ENCODE assay signal across 7 cellular contexts in the genomic region with DNA sequence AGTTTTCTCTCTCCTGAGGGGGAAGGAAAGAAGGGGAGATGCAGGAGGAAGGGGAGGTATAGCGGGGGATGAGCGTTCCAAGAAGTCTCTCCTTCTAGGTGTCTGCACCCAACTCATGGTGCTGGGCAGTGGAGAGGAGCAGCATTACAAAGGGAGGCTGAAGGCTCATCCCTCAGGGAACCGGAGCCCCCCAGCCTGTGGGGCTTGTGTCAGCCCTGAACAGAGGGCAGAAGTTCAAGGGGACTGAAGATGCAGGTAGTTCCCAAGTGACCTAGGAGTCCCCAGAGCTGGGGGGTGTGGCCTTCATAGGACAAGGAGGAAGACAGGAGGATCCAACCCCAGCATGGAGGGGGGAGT. TPM values are rescaled to one million over a fixed set of nuclear protein-coding genes. Genes with fewer than 3 reads are reported as not detected.
DNase-seq lines count a peak whose midpoint lies in the region; ATAC-seq, FAIRE-seq and TF ChIP-seq lines count a peak whose summit lies in the region.
"Had no signal": no experiment of that assay in that cellular context is flagged by ENCODE, and none has a peak within 500 bp of the region (broad histone marks: within the 10 kb centered on the region; RNA-seq: fewer than 3 reads in every experiment).

No MANE protein-coding gene starts in this region.

- H3K9me3 ChIP-seq in endothelial cell of umbilical vein (replicated peaks; ENCODE audit: control insufficient read depth, insufficient read depth, low read length), result no peaks in the 10 kb centered on the region
- H3K9me3 ChIP-seq in stomach smooth muscle (ENCODE audit: control insufficient read depth in 2 of 2, low read length in 2 of 2), result no peaks in the 10 kb centered on the region

- peak overlapping the region; percentile 92 for H3K27ac ChIP-seq in endothelial cell of umbilical vein (ENCODE audit: insufficient read depth, low read depth, low read length)
- peak overlapping the region; percentile 92 for H3K27ac ChIP-seq in stomach smooth muscle (ENCODE audit: low read length)

- ATAC-seq in HG03457 (IDR thresholded peaks at IDR 0.05; ENCODE audit: unreplicated experiment), result no peak

- H3K36me3 Mint-ChIP-seq in activated CD4-positive, alpha-beta T cell treated with anti-CD3 and anti-CD28 coated beads, Interleukin-2, amount 10 ng/mL, durations not matched to agents 7 days and 5 days (ENCODE audit: low read depth), result peaks cover 23% of the 10 kb centered on the region

- intact Hi-C loops in endothelial cell of umbilical vein (cut with micrococcal nuclease), result loop anchor here (5.0 kb wide), 1 partner anchor 135 kb away; a partner anchor contains a TSS

- no peaks in the 10 kb centered on the region for H3K27me3 Mint-ChIP-seq in activated CD4-positive, alpha-beta T cell treated with anti-CD3 and anti-CD28 coated beads, Interleukin-2, amount 10 ng/mL, durations not matched to agents 7 days and 5 days

- H2AFZ ChIP-seq in endothelial cell of umbilical vein (ENCODE audit: low read depth, low read length), result no peak overlapping the region

- POLR2A ChIA-PET in activated CD4-positive, alpha-beta T cell treated with anti-CD3 and anti-CD28 coated beads, Interleukin-2, amount 10 ng/mL, durations not matched to agents 7 days and 5 days (lab: Charles Lee), result no interaction called here
- POLR2A ChIA-PET in endothelial cell of umbilical vein (lab: Charles Lee), result interaction anchor here (1.5 to 2.1 kb wide), 3 partner anchors 17 to 26 kb away, joined by 6 to 17 read pairs (median 7); a partner anchor contains a TSS

- no peaks in the 10 kb centered on the region for H3K9me3 Mint-ChIP-seq in activated CD4-positive, alpha-beta T cell treated with anti-CD3 and anti-CD28 coated beads, Interleukin-2, amount 10 ng/mL, durations not matched to agents 7 days and 5 days

- DNase-seq in activated CD4-positive, alpha-beta T cell treated with anti-CD3 and anti-CD28 coated beads, Interleukin-2, amount 10 ng/mL, durations not matched to agents 7 days and 5 days, result no peak
- no peak for DNase-seq in activated CD4-positive, alpha-beta T cell treated with anti-CD3 and anti-CD28 coated beads for 1 hour
- no peak for DNase-seq in endothelial cell of umbilical vein (ENCODE audit: low read depth, low spot score)
- no peak for DNase-seq in GM19238 (ENCODE audit: insufficient read length, low spot score)
- DNase-seq: activated naive CD4-positive, alpha-beta T cell treated with Interleukin-2 at 50 U/mL for 16 hours had no signal

- peak; percentile 12 for TF ChIP-seq POLR2A in endothelial cell of umbilical vein (IDR thresholded peaks at IDR 0.05; ENCODE audit: low read depth, low read length)

- H4K20me1 ChIP-seq in endothelial cell of umbilical vein (replicated peaks; ENCODE audit: control insufficient read depth, extremely low read depth, insufficient read depth, low read length), result no peaks in the 10 kb centered on the region

- H3K27me3 ChIP-seq in endothelial cell of umbilical vein (ENCODE audit: control insufficient read depth in 2 of 2, insufficient read depth in 2 of 2, low read length in 2 of 2), result no peaks in the 10 kb centered on the region
- no peaks in the 10 kb centered on the region for H3K27me3 ChIP-seq in stomach smooth muscle (ENCODE audit: control insufficient read depth in 1 of 2, insufficient read depth in 2 of 2, low read length in 2 of 2)

- FAIRE-seq in endothelial cell of umbilical vein (lab: Jason Lieb, UNC), result no peak

- H3K4me2 ChIP-seq in endothelial cell of umbilical vein (ENCODE audit: insufficient read depth, low read length), result peak overlapping the region; percentile 69

- H3K4me3 ChIP-seq in endothelial cell of umbilical vein (replicated peaks in 1 of 3; ENCODE audit: insufficient read depth in 1 of 3, low read depth in 1 of 3, low read length in 3 of 3) (peak overlapping the region in 1 of 3 experiments; percentile 5), stomach smooth muscle (ENCODE audit: low read length in 2 of 2) (peak overlapping the region; percentile 84 to 96)

- peak overlapping the region; percentile 33 for H3K27ac Mint-ChIP-seq in activated CD4-positive, alpha-beta T cell treated with anti-CD3 and anti-CD28 coated beads, Interleukin-2, amount 10 ng/mL, durations not matched to agents 7 days and 5 days

- peaks cover 37% of the 10 kb centered on the region for H3K79me2 ChIP-seq in endothelial cell of umbilical vein (ENCODE audit: control insufficient read depth, insufficient read depth, low read length)

- peak overlapping the region; percentile 66 for H3K4me3 Mint-ChIP-seq in activated CD4-positive, alpha-beta T cell treated with anti-CD3 and anti-CD28 coated beads, Interleukin-2, amount 10 ng/mL, durations not matched to agents 7 days and 5 days

- H3K4me1 Mint-ChIP-seq in activated CD4-positive, alpha-beta T cell treated with anti-CD3 and anti-CD28 coated beads, Interleukin-2, amount 10 ng/mL, durations not matched to agents 7 days and 5 days, result peaks cover 40% of the 10 kb centered on the region

- TF ChIP-seq CTCF in endothelial cell of umbilical vein (IDR thresholded peaks at IDR 0.05; ENCODE audit: extremely low read depth in 1 of 2, insufficient read depth in 1 of 2, low read depth in 1 of 2, low read length in 2 of 2), result no peak

- H3K9ac ChIP-seq in endothelial cell of umbilical vein (replicated peaks; ENCODE audit: extremely low read depth, insufficient read depth, low read length) (no peak overlapping the region), stomach smooth muscle (ENCODE audit: low read length in 2 of 2) (peak overlapping the region in 1 of 2 donors; percentile 28)

- no TSS peak for BruUV-seq in endothelial cell of umbilical vein (replicated peaks; lab: Mats Ljungman, UMichigan)

- H3K36me3 ChIP-seq in endothelial cell of umbilical vein (ENCODE audit: control insufficient read depth in 2 of 2, extremely low read depth in 1 of 2, insufficient read depth in 2 of 2, low read length in 2 of 2) (peaks cover 0 to 2% of the 10 kb centered on the region in 2 experiments), stomach smooth muscle (ENCODE audit: control insufficient read depth in 2 of 2, insufficient read depth in 2 of 2, low read length in 2 of 2) (peaks cover 5% of the 10 kb centered on the region in 2 donors)

- H3K9me1 ChIP-seq in endothelial cell of umbilical vein (replicated peaks; ENCODE audit: control insufficient read depth, extremely low read depth, insufficient read depth, low read length), result no peaks in the 10 kb centered on the region

- dilution Hi-C loops in endothelial cell of umbilical vein (cut with MboI; ENCODE audit: extremely low pct_ligation_motif_present, low sequenced_read_pairs), result no loop called here

- CTCF ChIA-PET in activated CD4-positive, alpha-beta T cell treated with anti-CD3 and anti-CD28 coated beads, Interleukin-2, amount 10 ng/mL, durations not matched to agents 7 days and 5 days (lab: Charles Lee), result interaction anchor here (24.0 kb wide), 1 partner anchor 28 kb away, joined by 340 read pairs; a partner anchor contains a TSS
- CTCF ChIA-PET in endothelial cell of umbilical vein (lab: Charles Lee), result interaction anchor here (4.9 kb wide), 1 partner anchor 27 kb away, joined by 73 read pairs; a partner anchor contains a TSS

- H3K4me1 ChIP-seq in endothelial cell of umbilical vein (ENCODE audit: control insufficient read depth, extremely low read depth, insufficient read depth, low read length) (peaks cover 61% of the 10 kb centered on the region), stomach smooth muscle (ENCODE audit: control insufficient read depth, insufficient read depth, low read length) (peaks cover 51% of the 10 kb centered on the region)

RNA-seq across cellular contexts. Expression of a gene that starts 1.8 kb away (rescaled TPM):
- 10 to 100 TPM; 32.7 to 36.3 TPM for total RNA-seq in activated CD4-positive, alpha-beta T cell treated with anti-CD3 and anti-CD28 coated beads, Interleukin-2, amount 10 ng/mL, durations not matched to agents 7 days and 5 days
- 32.8 and 35.6 TPM in 2 replicates for total RNA-seq in endothelial cell of umbilical vein
- polyA plus RNA-seq in endothelial cell of umbilical vein, result 66.5 and 84.8 TPM in 2 replicates
- 44.1 and 48.8 TPM in 2 replicates for polyA plus RNA-seq in endothelial cell of umbilical vein (2011; cell fraction: cytosol; rRNA removed)
- polyA plus RNA-seq in endothelial cell of umbilical vein (2011; cell fraction: nucleus; rRNA removed), result 28.2 and 29.6 TPM in 2 replicates
- 36.5 and 40.1 TPM in 2 replicates for polyA plus RNA-seq in endothelial cell of umbilical vein (2012)
- 20.5 and 22.2 TPM in 2 replicates for polyA minus RNA-seq in endothelial cell of umbilical vein
- polyA minus RNA-seq in endothelial cell of umbilical vein (2011; cell fraction: cytosol; rRNA and poly(A)+ RNA removed), result 21.0 TPM
- 15.1 and 22.0 TPM in 2 replicates for polyA minus RNA-seq in endothelial cell of umbilical vein (2011; cell fraction: nucleus; rRNA and poly(A)+ RNA removed)

RNA-seq across cellular contexts. Expression of a gene that starts 2.2 kb away (rescaled TPM):
- total RNA-seq in activated CD4-positive, alpha-beta T cell treated with anti-CD3 and anti-CD28 coated beads, Interleukin-2, amount 10 ng/mL, durations not matched to agents 7 days and 5 days, result 100 to 1,000 TPM; 190 to 218 TPM
- 114 and 118 TPM in 2 replicates for total RNA-seq in endothelial cell of umbilical vein
- polyA plus RNA-seq in endothelial cell of umbilical vein, result 73.5 and 74.9 TPM in 2 replicates
- polyA plus RNA-seq in endothelial cell of umbilical vein (2011; cell fraction: cytosol; rRNA removed), result 151 and 158 TPM in 2 replicates
- 76.9 and 120 TPM in 2 replicates for polyA plus RNA-seq in endothelial cell of umbilical vein (2011; cell fraction: nucleus; rRNA removed)
- 154 and 206 TPM in 2 replicates for polyA plus RNA-seq in endothelial cell of umbilical vein (2012)
- polyA minus RNA-seq in endothelial cell of umbilical vein, result 16.2 and 23.1 TPM in 2 replicates
- 17.3 TPM for polyA minus RNA-seq in endothelial cell of umbilical vein (2011; cell fraction: cytosol; rRNA and poly(A)+ RNA removed)
- 5.5 and 11.8 TPM in 2 replicates for polyA minus RNA-seq in endothelial cell of umbilical vein (2011; cell fraction: nucleus; rRNA and poly(A)+ RNA removed)

RNA-seq across cellular contexts. Expression of a gene that starts 16.9 kb away (rescaled TPM):
- total RNA-seq in activated CD4-positive, alpha-beta T cell treated with anti-CD3 and anti-CD28 coated beads, Interleukin-2, amount 10 ng/mL, durations not matched to agents 7 days and 5 days, result 1 to 10 TPM; 1.7 to 2.0 TPM
- 52.6 and 53.8 TPM in 2 replicates for total RNA-seq in endothelial cell of umbilical vein
- 16.6 and 18.1 TPM in 2 replicates for polyA plus RNA-seq in endothelial cell of umbilical vein
- 11.6 and 12.7 TPM in 2 replicates for polyA plus RNA-seq in endothelial cell of umbilical vein (2011; cell fraction: cytosol; rRNA removed)
- 8.5 and 9.7 TPM in 2 replicates for polyA plus RNA-seq in endothelial cell of umbilical vein (2011; cell fraction: nucleus; rRNA removed)
- 60.2 and 91.7 TPM in 2 replicates for polyA plus RNA-seq in endothelial cell of umbilical vein (2012)
- polyA minus RNA-seq in endothelial cell of umbilical vein, result 7.5 and 8.5 TPM in 2 replicates
- polyA minus RNA-seq in endothelial cell of umbilical vein (2011; cell fraction: cytosol; rRNA and poly(A)+ RNA removed), result 4.7 TPM
- 7.7 and 8.1 TPM in 2 replicates for polyA minus RNA-seq in endothelial cell of umbilical vein (2011; cell fraction: nucleus; rRNA and poly(A)+ RNA removed)

RNA-seq across cellular contexts. Expression of a gene that starts 26.6 kb away (rescaled TPM):
- total RNA-seq in activated CD4-positive, alpha-beta T cell treated with anti-CD3 and anti-CD28 coated beads, Interleukin-2, amount 10 ng/mL, durations not matched to agents 7 days and 5 days, result 10 to 100 TPM; 39.4 to 56.7 TPM
- total RNA-seq in endothelial cell of umbilical vein, result 103 and 105 TPM in 2 replicates
- 107 and 132 TPM in 2 replicates for polyA plus RNA-seq in endothelial cell of umbilical vein
- polyA plus RNA-seq in endothelial cell of umbilical vein (2011; cell fraction: cytosol; rRNA removed), result 46.5 and 92.9 TPM in 2 replicates
- 24.0 and 24.1 TPM in 2 replicates for polyA plus RNA-seq in endothelial cell of umbilical vein (2011; cell fraction: nucleus; rRNA removed)
- polyA plus RNA-seq in endothelial cell of umbilical vein (2012), result 46.9 and 61.8 TPM in 2 replicates
- 10.7 and 12.9 TPM in 2 replicates for polyA minus RNA-seq in endothelial cell of umbilical vein
- polyA minus RNA-seq in endothelial cell of umbilical vein (2011; cell fraction: cytosol; rRNA and poly(A)+ RNA removed), result 34.8 TPM
- 3.1 and 14.2 TPM in 2 replicates for polyA minus RNA-seq in endothelial cell of umbilical vein (2011; cell fraction: nucleus; rRNA and poly(A)+ RNA removed)

RNA-seq across cellular contexts. Expression of a gene that starts 28.2 kb away (rescaled TPM):
- total RNA-seq in activated CD4-positive, alpha-beta T cell treated with anti-CD3 and anti-CD28 coated beads, Interleukin-2, amount 10 ng/mL, durations not matched to agents 7 days and 5 days, result not detected
- not detected in 2 replicates for total RNA-seq in endothelial cell of umbilical vein
- polyA plus RNA-seq in endothelial cell of umbilical vein, result not detected in 2 replicates
- not detected in 2 replicates for polyA plus RNA-seq in endothelial cell of umbilical vein (2011; cell fraction: cytosol; rRNA removed)
- not detected in 2 replicates for polyA plus RNA-seq in endothelial cell of umbilical vein (2011; cell fraction: nucleus; rRNA removed)
- not detected in 2 replicates for polyA plus RNA-seq in endothelial cell of umbilical vein (2012)
- polyA minus RNA-seq in endothelial cell of umbilical vein, result not detected in 2 replicates
- polyA minus RNA-seq in endothelial cell of umbilical vein (2011; cell fraction: cytosol; rRNA and poly(A)+ RNA removed), result not detected
- polyA minus RNA-seq in endothelial cell of umbilical vein (2011; cell fraction: nucleus; rRNA and poly(A)+ RNA removed), result not detected in 2 replicates

Comparison
In these comparisons a context has a peak if more than half of its experiments do, and no peak if none do; other contexts are left out.
1. RNA of a gene that starts 16.9 kb away (total RNA-seq): 52.6 to 53.8 TPM in endothelial cell of umbilical vein; 1.7 to 2.0 TPM in activated CD4-positive, alpha-beta T cell treated with anti-CD3 and anti-CD28 coated beads, Interleukin-2, amount 10 ng/mL, durations not matched to agents 7 days and 5 days; every median in the first group is over 10 times any median in the second.